Comparison of ENCODE assay signal across 1 cellular context in the genomic region with DNA sequence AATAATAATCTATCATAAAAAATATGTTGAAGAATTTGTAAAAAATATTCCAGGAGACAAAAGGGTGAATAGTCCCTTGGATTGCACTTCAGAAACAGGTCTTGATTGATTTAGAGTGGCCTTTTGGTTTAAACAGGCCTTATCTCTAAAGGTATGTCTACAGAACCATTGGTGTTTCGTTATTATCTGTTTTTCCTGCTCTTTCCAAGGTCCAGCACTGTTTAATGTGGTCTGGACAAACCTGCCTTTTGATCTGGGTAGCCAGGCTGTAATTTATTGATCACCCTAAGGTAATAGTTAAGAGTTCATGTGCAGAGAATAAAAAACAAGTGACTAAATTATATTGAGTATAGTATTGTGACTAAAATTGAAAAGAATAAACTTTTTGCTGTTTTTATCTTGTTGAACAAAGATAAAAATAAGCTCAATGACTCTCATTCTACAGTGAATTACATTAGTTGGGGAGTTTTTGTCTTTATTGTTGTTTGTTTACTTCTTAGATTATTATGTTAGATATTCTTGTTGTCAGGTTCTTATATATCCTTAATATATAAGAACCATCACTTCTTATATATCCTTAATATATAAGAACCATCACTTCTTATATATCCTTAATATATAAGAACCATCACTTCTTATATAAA.
TF ChIP-seq lines count a peak whose summit lies in the region.

No MANE protein-coding gene starts in this region.

TF ChIP-seq in HepG2, 621 proteins besides CTCF, POLR2A, EP300 and RAD21 (continued from another document and continues in another):
- TF ChIP-seq ARID5B (CRISPR knock-in tag; IDR thresholded peaks at IDR 0.05) (peak; percentile 97), SP1 (IDR thresholded peaks at IDR 0.05) (no peak), SP1 (CRISPR knock-in tag; IDR thresholded peaks at IDR 0.05) (no peak), HNRNPL (IDR thresholded peaks at IDR 0.05; ENCODE audit: low read depth, low read length) (no peak), MED13 (CRISPR knock-in tag; IDR thresholded peaks at IDR 0.05) (peak; percentile 97), PHF21A (CRISPR knock-in tag; IDR thresholded peaks at IDR 0.05) (no peak), FOXM1 (CRISPR knock-in tag; IDR thresholded peaks at IDR 0.05) (no peak), KAT8 (CRISPR knock-in tag; IDR thresholded peaks at IDR 0.05) (peak; percentile 42; the same call in 1 of the 2 replicates), ZNF720 (CRISPR knock-in tag; IDR thresholded peaks at IDR 0.05) (no peak), MIER3 (CRISPR knock-in tag; IDR thresholded peaks at IDR 0.05; ENCODE audit: borderline replicate concordance) (peak; percentile 80; the same call in 1 of the 2 replicates), ZNF782 (CRISPR knock-in tag; IDR thresholded peaks at IDR 0.05; ENCODE audit: borderline replicate concordance) (no peak), GFI1 (CRISPR knock-in tag; IDR thresholded peaks at IDR 0.05; ENCODE audit: borderline replicate concordance) (peak; percentile 72), ARID2 (CRISPR knock-in tag; IDR thresholded peaks at IDR 0.05; ENCODE audit: borderline replicate concordance) (no peak), XBP1 (CRISPR knock-in tag; IDR thresholded peaks at IDR 0.05) (no peak), SALL2 (CRISPR knock-in tag; IDR thresholded peaks at IDR 0.05) (no peak), ZNF468 (CRISPR knock-in tag; IDR thresholded peaks at IDR 0.05) (no peak), PRMT3 (CRISPR knock-in tag; IDR thresholded peaks at IDR 0.05; ENCODE audit: borderline replicate concordance, low read depth) (no peak), ZNF333 (CRISPR knock-in tag; IDR thresholded peaks at IDR 0.05; ENCODE audit: borderline replicate concordance) (no peak), MATR3 (CRISPR knock-in tag; IDR thresholded peaks at IDR 0.05) (no peak), MAFK (conservative IDR thresholded peaks at IDR 0.05 in 1 of 2, IDR thresholded peaks at IDR 0.05 in 1 of 2; ENCODE audit: low read length in 2 of 2) (no peak), ZNF256 (CRISPR knock-in tag; conservative IDR thresholded peaks at IDR 0.05) (no peak), RELA (CRISPR knock-in tag; IDR thresholded peaks at IDR 0.05) (no peak), HMGXB3 (CRISPR knock-in tag; IDR thresholded peaks at IDR 0.05; ENCODE audit: borderline replicate concordance) (no peak), ZFP82 (CRISPR knock-in tag; IDR thresholded peaks at IDR 0.05; ENCODE audit: borderline replicate concordance) (no peak), ZNF276 (CRISPR knock-in tag; IDR thresholded peaks at IDR 0.05; ENCODE audit: low read depth) (no peak), NCOA5 (CRISPR knock-in tag; IDR thresholded peaks at IDR 0.05) (no peak), ZNF207 (IDR thresholded peaks at IDR 0.05; ENCODE audit: borderline replicate concordance) (no peak), ZNF260 (CRISPR knock-in tag; IDR thresholded peaks at IDR 0.05; ENCODE audit: borderline replicate concordance, low read depth) (no peak), SP5 (CRISPR knock-in tag; IDR thresholded peaks at IDR 0.05; ENCODE audit: borderline replicate concordance, low read depth) (peak; percentile 83), ZFP62 (CRISPR knock-in tag; IDR thresholded peaks at IDR 0.05) (no peak), JUND (CRISPR knock-in tag; IDR thresholded peaks at IDR 0.05) (peak; percentile 63; the same call in 1 of the 2 replicates), CSRNP2 (CRISPR knock-in tag; conservative IDR thresholded peaks at IDR 0.05; ENCODE audit: low read depth) (no peak), ZNF773 (CRISPR knock-in tag; IDR thresholded peaks at IDR 0.05; ENCODE audit: borderline replicate concordance) (no peak)
- TF ChIP-seq, protein P1, sequence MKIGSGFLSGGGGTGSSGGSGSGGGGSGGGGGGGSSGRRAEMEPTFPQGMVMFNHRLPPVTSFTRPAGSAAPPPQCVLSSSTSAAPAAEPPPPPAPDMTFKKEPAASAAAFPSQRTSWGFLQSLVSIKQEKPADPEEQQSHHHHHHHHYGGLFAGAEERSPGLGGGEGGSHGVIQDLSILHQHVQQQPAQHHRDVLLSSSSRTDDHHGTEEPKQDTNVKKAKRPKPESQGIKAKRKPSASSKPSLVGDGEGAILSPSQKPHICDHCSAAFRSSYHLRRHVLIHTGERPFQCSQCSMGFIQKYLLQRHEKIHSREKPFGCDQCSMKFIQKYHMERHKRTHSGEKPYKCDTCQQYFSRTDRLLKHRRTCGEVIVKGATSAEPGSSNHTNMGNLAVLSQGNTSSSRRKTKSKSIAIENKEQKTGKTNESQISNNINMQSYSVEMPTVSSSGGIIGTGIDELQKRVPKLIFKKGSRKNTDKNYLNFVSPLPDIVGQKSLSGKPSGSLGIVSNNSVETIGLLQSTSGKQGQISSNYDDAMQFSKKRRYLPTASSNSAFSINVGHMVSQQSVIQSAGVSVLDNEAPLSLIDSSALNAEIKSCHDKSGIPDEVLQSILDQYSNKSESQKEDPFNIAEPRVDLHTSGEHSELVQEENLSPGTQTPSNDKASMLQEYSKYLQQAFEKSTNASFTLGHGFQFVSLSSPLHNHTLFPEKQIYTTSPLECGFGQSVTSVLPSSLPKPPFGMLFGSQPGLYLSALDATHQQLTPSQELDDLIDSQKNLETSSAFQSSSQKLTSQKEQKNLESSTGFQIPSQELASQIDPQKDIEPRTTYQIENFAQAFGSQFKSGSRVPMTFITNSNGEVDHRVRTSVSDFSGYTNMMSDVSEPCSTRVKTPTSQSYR (CRISPR knock-in tag; IDR thresholded peaks at IDR 0.05; ENCODE audit: borderline replicate concordance), result peak; percentile 53; the same call in 1 of the 2 replicates
- TF ChIP-seq, protein P2, sequence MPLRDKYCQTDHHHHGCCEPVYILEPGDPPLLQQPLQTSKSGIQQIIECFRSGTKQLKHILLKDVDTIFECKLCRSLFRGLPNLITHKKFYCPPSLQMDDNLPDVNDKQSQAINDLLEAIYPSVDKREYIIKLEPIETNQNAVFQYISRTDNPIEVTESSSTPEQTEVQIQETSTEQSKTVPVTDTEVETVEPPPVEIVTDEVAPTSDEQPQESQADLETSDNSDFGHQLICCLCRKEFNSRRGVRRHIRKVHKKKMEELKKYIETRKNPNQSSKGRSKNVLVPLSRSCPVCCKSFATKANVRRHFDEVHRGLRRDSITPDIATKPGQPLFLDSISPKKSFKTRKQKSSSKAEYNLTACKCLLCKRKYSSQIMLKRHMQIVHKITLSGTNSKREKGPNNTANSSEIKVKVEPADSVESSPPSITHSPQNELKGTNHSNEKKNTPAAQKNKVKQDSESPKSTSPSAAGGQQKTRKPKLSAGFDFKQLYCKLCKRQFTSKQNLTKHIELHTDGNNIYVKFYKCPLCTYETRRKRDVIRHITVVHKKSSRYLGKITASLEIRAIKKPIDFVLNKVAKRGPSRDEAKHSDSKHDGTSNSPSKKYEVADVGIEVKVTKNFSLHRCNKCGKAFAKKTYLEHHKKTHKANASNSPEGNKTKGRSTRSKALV (CRISPR knock-in tag; IDR thresholded peaks at IDR 0.05), result no peak
- TF ChIP-seq, protein P3, sequence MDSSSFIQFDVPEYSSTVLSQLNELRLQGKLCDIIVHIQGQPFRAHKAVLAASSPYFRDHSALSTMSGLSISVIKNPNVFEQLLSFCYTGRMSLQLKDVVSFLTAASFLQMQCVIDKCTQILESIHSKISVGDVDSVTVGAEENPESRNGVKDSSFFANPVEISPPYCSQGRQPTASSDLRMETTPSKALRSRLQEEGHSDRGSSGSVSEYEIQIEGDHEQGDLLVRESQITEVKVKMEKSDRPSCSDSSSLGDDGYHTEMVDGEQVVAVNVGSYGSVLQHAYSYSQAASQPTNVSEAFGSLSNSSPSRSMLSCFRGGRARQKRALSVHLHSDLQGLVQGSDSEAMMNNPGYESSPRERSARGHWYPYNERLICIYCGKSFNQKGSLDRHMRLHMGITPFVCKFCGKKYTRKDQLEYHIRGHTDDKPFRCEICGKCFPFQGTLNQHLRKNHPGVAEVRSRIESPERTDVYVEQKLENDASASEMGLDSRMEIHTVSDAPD (CRISPR knock-in tag; IDR thresholded peaks at IDR 0.05), result no peak
- TF ChIP-seq, protein P4, sequence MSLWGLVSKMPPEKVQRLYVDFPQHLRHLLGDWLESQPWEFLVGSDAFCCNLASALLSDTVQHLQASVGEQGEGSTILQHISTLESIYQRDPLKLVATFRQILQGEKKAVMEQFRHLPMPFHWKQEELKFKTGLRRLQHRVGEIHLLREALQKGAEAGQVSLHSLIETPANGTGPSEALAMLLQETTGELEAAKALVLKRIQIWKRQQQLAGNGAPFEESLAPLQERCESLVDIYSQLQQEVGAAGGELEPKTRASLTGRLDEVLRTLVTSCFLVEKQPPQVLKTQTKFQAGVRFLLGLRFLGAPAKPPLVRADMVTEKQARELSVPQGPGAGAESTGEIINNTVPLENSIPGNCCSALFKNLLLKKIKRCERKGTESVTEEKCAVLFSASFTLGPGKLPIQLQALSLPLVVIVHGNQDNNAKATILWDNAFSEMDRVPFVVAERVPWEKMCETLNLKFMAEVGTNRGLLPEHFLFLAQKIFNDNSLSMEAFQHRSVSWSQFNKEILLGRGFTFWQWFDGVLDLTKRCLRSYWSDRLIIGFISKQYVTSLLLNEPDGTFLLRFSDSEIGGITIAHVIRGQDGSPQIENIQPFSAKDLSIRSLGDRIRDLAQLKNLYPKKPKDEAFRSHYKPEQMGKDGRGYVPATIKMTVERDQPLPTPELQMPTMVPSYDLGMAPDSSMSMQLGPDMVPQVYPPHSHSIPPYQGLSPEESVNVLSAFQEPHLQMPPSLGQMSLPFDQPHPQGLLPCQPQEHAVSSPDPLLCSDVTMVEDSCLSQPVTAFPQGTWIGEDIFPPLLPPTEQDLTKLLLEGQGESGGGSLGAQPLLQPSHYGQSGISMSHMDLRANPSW (CRISPR knock-in tag; IDR thresholded peaks at IDR 0.05; ENCODE audit: borderline replicate concordance), result no peak
